2 cellular contexts compared by ENCODE assay signal in the genomic region with DNA sequence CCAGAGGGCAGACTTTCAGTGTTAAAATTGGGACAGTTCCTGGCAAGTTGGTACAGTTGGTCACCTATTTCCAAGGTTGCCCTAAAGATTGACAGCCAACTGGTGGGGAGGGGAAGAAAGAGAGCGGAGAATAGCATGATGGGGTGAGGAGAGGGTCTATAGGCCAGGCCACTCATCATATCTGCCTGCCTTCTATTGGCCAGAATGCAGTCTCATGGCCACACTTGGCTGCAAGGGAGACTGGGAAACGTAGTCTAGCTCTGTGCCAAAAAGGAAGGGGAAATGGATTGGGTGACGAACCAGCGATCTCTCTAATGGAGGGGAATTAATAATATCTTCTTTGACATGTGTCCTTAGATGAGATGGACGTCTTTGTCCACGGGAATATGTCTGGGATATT.
A peak's percentile ranks its signal among the peaks of the same experiment; 100 is the strongest.
TF ChIP-seq lines count a peak whose summit lies in the region.

No MANE protein-coding gene starts in this region.

TF ChIP-seq in Ishikawa, 13 proteins besides CTCF, POLR2A, EP300 and RAD21 (continued from another document):
- TF ChIP-seq CEBPB (IDR thresholded peaks at IDR 0.05) (no peak), TEAD4 (IDR thresholded peaks at IDR 0.05) (no peak)
- TF ChIP-seq, protein P1, sequence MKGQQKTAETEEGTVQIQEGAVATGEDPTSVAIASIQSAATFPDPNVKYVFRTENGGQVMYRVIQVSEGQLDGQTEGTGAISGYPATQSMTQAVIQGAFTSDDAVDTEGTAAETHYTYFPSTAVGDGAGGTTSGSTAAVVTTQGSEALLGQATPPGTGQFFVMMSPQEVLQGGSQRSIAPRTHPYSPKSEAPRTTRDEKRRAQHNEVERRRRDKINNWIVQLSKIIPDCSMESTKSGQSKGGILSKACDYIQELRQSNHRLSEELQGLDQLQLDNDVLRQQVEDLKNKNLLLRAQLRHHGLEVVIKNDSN (IDR thresholded peaks at IDR 0.05): peak; percentile 67
TF ChIP-seq in Ishikawa: peak in this region for 1.

TF ChIP-seq in GM12878, 131 proteins besides CTCF, POLR2A, EP300 and RAD21 (continued from another document):
- TF ChIP-seq, protein P2, sequence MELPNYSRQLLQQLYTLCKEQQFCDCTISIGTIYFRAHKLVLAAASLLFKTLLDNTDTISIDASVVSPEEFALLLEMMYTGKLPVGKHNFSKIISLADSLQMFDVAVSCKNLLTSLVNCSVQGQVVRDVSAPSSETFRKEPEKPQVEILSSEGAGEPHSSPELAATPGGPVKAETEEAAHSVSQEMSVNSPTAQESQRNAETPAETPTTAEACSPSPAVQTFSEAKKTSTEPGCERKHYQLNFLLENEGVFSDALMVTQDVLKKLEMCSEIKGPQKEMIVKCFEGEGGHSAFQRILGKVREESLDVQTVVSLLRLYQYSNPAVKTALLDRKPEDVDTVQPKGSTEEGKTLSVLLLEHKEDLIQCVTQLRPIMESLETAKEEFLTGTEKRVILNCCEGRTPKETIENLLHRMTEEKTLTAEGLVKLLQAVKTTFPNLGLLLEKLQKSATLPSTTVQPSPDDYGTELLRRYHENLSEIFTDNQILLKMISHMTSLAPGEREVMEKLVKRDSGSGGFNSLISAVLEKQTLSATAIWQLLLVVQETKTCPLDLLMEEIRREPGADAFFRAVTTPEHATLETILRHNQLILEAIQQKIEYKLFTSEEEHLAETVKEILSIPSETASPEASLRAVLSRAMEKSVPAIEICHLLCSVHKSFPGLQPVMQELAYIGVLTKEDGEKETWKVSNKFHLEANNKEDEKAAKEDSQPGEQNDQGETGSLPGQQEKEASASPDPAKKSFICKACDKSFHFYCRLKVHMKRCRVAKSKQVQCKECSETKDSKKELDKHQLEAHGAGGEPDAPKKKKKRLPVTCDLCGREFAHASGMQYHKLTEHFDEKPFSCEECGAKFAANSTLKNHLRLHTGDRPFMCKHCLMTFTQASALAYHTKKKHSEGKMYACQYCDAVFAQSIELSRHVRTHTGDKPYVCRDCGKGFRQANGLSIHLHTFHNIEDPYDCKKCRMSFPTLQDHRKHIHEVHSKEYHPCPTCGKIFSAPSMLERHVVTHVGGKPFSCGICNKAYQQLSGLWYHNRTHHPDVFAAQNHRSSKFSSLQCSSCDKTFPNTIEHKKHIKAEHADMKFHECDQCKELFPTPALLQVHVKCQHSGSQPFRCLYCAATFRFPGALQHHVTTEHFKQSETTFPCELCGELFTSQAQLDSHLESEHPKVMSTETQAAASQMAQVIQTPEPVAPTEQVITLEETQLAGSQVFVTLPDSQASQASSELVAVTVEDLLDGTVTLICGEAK (IDR thresholded peaks at IDR 0.05; ENCODE audit: borderline replicate concordance): no peak
- TF ChIP-seq, protein P3, sequence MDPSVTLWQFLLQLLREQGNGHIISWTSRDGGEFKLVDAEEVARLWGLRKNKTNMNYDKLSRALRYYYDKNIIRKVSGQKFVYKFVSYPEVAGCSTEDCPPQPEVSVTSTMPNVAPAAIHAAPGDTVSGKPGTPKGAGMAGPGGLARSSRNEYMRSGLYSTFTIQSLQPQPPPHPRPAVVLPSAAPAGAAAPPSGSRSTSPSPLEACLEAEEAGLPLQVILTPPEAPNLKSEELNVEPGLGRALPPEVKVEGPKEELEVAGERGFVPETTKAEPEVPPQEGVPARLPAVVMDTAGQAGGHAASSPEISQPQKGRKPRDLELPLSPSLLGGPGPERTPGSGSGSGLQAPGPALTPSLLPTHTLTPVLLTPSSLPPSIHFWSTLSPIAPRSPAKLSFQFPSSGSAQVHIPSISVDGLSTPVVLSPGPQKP (IDR thresholded peaks at IDR 0.05; ENCODE audit: low read depth, low read length): no peak
- TF ChIP-seq ETV6 (conservative IDR thresholded peaks at IDR 0.05 in 1 of 2, IDR thresholded peaks at IDR 0.05 in 1 of 2; ENCODE audit: borderline replicate concordance in 1 of 2, low read depth in 1 of 2) (no peak), CHD1 (IDR thresholded peaks at IDR 0.05; ENCODE audit: low read depth, low read length) (no peak), SP1 (IDR thresholded peaks at IDR 0.05; ENCODE audit: low read depth, low read length) (no peak), ZNF24 (IDR thresholded peaks at IDR 0.05) (no peak), BACH1 (IDR thresholded peaks at IDR 0.05; ENCODE audit: borderline replicate concordance) (no peak), ZNF274 (IDR thresholded peaks at IDR 0.05; ENCODE audit: insufficient read depth, insufficient read length) (no peak), BRCA1 (IDR thresholded peaks at IDR 0.05; ENCODE audit: low read depth, low read length) (no peak)
- TF ChIP-seq, protein P4, sequence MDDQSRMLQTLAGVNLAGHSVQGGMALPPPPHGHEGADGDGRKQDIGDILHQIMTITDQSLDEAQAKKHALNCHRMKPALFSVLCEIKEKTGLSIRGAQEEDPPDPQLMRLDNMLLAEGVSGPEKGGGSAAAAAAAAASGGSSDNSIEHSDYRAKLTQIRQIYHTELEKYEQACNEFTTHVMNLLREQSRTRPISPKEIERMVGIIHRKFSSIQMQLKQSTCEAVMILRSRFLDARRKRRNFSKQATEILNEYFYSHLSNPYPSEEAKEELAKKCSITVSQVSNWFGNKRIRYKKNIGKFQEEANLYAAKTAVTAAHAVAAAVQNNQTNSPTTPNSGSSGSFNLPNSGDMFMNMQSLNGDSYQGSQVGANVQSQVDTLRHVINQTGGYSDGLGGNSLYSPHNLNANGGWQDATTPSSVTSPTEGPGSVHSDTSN (IDR thresholded peaks at IDR 0.05; ENCODE audit: insufficient replicate concordance, low read depth, low read length): no peak
- TF ChIP-seq, protein P5, sequence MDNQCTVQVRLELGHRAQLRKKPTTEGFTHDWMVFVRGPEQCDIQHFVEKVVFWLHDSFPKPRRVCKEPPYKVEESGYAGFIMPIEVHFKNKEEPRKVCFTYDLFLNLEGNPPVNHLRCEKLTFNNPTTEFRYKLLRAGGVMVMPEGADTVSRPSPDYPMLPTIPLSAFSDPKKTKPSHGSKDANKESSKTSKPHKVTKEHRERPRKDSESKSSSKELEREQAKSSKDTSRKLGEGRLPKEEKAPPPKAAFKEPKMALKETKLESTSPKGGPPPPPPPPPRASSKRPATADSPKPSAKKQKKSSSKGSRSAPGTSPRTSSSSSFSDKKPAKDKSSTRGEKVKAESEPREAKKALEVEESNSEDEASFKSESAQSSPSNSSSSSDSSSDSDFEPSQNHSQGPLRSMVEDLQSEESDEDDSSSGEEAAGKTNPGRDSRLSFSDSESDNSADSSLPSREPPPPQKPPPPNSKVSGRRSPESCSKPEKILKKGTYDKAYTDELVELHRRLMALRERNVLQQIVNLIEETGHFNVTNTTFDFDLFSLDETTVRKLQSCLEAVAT (IDR thresholded peaks at IDR 0.05): no peak
